Comparison of ENCODE assay signal across 9 cellular contexts in the genomic region with DNA sequence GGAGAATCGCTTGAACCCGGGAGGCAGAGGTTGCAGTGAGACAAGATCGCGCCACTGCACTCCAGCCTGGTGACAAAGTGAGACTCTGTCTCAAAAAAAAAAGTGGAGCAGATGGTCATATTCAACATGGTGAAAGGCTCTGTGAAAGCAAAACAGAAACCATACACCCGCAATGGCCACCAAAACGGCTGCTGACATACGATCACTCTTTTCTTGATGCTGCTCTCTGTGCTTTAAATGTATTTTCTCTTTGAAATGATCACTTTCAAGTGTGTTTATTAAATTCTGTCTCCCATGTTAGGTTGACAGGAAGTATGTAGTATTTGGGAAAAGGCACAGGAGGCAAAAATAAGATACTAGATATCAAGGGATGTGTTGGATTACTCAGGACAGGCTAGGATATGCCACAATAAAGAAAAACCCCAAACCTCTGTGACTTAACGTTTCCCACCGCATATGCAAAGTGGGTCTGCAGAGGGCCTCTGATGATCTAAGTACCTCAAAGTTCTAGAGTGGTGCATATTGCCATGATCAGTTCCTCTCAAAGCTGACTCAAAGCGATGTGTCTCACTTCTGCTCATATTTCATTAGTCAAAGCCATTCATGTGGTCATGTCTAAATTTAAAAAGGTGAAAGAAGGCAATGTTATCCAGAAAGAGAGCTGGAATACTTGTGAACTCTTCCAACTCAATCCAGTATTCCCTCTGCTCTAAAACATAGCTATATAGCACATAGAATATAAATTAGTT.
DNase-seq lines count a peak whose midpoint lies in the region; ATAC-seq, FAIRE-seq and TF ChIP-seq lines count a peak whose summit lies in the region.
"Had no signal": no experiment of that assay in that cellular context is flagged by ENCODE, and none has a peak within 500 bp of the region (broad histone marks: within the 10 kb centered on the region; RNA-seq: fewer than 3 reads in every experiment).

No MANE protein-coding gene starts in this region.

- no peaks in the 10 kb centered on the region for H3K27me3 Mint-ChIP-seq in effector memory CD8-positive, alpha-beta T cell

- no peaks in the 10 kb centered on the region for H3K9me3 ChIP-seq in body of pancreas
- H3K9me3 ChIP-seq in left ventricle myocardium inferior (replicated peaks) = no peaks in the 10 kb centered on the region
- H3K9me3 ChIP-seq: thoracic aorta had no signal

- H3K9me3 Mint-ChIP-seq in effector memory CD8-positive, alpha-beta T cell = no peaks in the 10 kb centered on the region

- peak overlapping the region; percentile 31 to 35 for H3K4me3 Mint-ChIP-seq in effector memory CD8-positive, alpha-beta T cell

- H3K4me3 ChIP-seq in body of pancreas (no peak overlapping the region), left ventricle myocardium inferior (no peak overlapping the region), coronary artery (no peak overlapping the region)
- H3K4me3 ChIP-seq: thoracic aorta had no signal

- H3K27ac ChIP-seq in body of pancreas (no peak overlapping the region), left ventricle myocardium inferior (replicated peaks) (no peak overlapping the region), coronary artery (no peak overlapping the region)
- H3K27ac ChIP-seq: thoracic aorta had no signal

- H3K36me3 ChIP-seq in body of pancreas (replicated peaks in 1 of 2; ENCODE audit: insufficient read depth in 1 of 2, low read depth in 2 of 2) = no peaks in the 10 kb centered on the region
- no peaks in the 10 kb centered on the region for H3K36me3 ChIP-seq in left ventricle myocardium inferior
- H3K36me3 ChIP-seq: thoracic aorta had no signal

- intact Hi-C loops in body of pancreas (cut with DNase I) = no loop called here
- intact Hi-C loops in left ventricle myocardium inferior (cut with micrococcal nuclease) = no loop called here

- no peaks in the 10 kb centered on the region for H3K36me3 Mint-ChIP-seq in effector memory CD8-positive, alpha-beta T cell (ENCODE audit: insufficient read depth)

- H3K27me3 ChIP-seq in body of pancreas (no peaks in the 10 kb centered on the region), left ventricle myocardium inferior (ENCODE audit: low read depth) (no peaks in the 10 kb centered on the region)

- peak; percentile 45 for DNase-seq in GM18507 (ENCODE audit: extremely low spot score, insufficient read length, low read depth)
- peak; percentile 52 for DNase-seq in M059J (ENCODE audit: low read depth)
- no peak for DNase-seq in effector memory CD8-positive, alpha-beta T cell
- DNase-seq in body of pancreas = no peak
- DNase-seq in left ventricle myocardium inferior = no peak
- no peak for DNase-seq in DMS79 (lab: John Stamatoyannopoulos, UW)
- no peak for DNase-seq in coronary artery (ENCODE audit: low spot score)

- peak; percentile 97 for ATAC-seq in GM21786 (IDR thresholded peaks at IDR 0.05; ENCODE audit: unreplicated experiment)
- peak; percentile 49 for ATAC-seq in effector memory CD8-positive, alpha-beta T cell (replicated peaks)
- no peak for ATAC-seq in body of pancreas

- H3K4me1 Mint-ChIP-seq in effector memory CD8-positive, alpha-beta T cell (ENCODE audit: low read depth in 2 of 2) = peaks cover 9 to 14% of the 10 kb centered on the region in 2 donors

- FAIRE-seq in GM18507 (lab: Jason Lieb, UNC) = peak; percentile 98

- no peaks in the 10 kb centered on the region for H3K4me1 ChIP-seq in body of pancreas
- H3K4me1 ChIP-seq in left ventricle myocardium inferior = no peaks in the 10 kb centered on the region

- TF ChIP-seq POLR2A in body of pancreas (IDR thresholded peaks at IDR 0.05) = no peak

- WGBS in body of pancreas, 2 donors = 86 to 90% methylated on average over 10 of the region's 10 CpGs

- TF ChIP-seq CTCF in body of pancreas (IDR thresholded peaks at IDR 0.05) (no peak), left ventricle myocardium inferior (IDR thresholded peaks at IDR 0.05; ENCODE audit: borderline replicate concordance) (no peak), coronary artery (IDR thresholded peaks at IDR 0.05) (no peak)

- H3K27ac Mint-ChIP-seq in effector memory CD8-positive, alpha-beta T cell = peak overlapping the region in 1 of 2 donors; percentile 87

Comparison
In these comparisons a context has a peak if more than half of its experiments do, and no peak if none do; other contexts are left out.
1. DNase-seq: peak in GM18507 (single experiment) and M059J (single experiment); none in effector memory CD8-positive, alpha-beta T cell (0 of 3), body of pancreas (0 of 4), left ventricle myocardium inferior (single experiment), DMS79 (single experiment) and coronary artery (single experiment).